11 cellular contexts compared by ENCODE assay signal in genomic region chr6:28356666-28357020, GRCh38. TPM values are rescaled to one million over a fixed set of nuclear protein-coding genes. Genes with fewer than 3 reads are reported as not detected.
DNase-seq lines count a peak whose midpoint lies in the region; ATAC-seq and TF ChIP-seq lines count a peak whose summit lies in the region.
"Had no signal": no experiment of that assay in that cellular context is flagged by ENCODE, and none has a peak within 500 bp of the region (broad histone marks: within the 10 kb centered on the region; RNA-seq: fewer than 3 reads in every experiment).

No MANE protein-coding gene starts in this region.

- H3K27me3 ChIP-seq in esophagus (ENCODE audit: control insufficient read depth in 1 of 2, insufficient read depth in 2 of 2, low read length in 2 of 2) (no peaks in the 10 kb centered on the region), psoas muscle (ENCODE audit: insufficient read depth in 3 of 3, low read length in 2 of 3) (no peaks in the 10 kb centered on the region)

- H3K27me3 Mint-ChIP-seq in Calu3 (ENCODE audit: unreplicated experiment) = no peaks in the 10 kb centered on the region
- H3K27me3 Mint-ChIP-seq: activated naive CD4-positive, alpha-beta T cell treated with anti-CD3 and anti-CD28 coated beads, Interleukin-2, amount 50 U/mL, for 24 hours; IgD-negative memory B cell had no signal

- BruUV-seq in Calu3 (replicated peaks; lab: Mats Ljungman, UMichigan) = no TSS peak

- no peak overlapping the region for H3K27ac Mint-ChIP-seq in Calu3 (ENCODE audit: unreplicated experiment)
- H3K27ac Mint-ChIP-seq: activated naive CD4-positive, alpha-beta T cell treated with anti-CD3 and anti-CD28 coated beads, Interleukin-2, amount 50 U/mL, for 24 hours had no signal

- H3K9me3 ChIP-seq in SK-N-MC (ENCODE audit: low read depth, low read length) (no peaks in the 10 kb centered on the region), esophagus (ENCODE audit: control insufficient read depth in 2 of 2, insufficient read depth in 1 of 2, low read depth in 1 of 2, low read length in 1 of 2) (no peaks in the 10 kb centered on the region), psoas muscle (no peaks in the 10 kb centered on the region)

- peaks cover 10% of the 10 kb centered on the region for H3K4me1 Mint-ChIP-seq in Calu3 (ENCODE audit: low read depth, unreplicated experiment)

- no peak overlapping the region for H3K4me3 ChIP-seq in SK-N-MC
- H3K4me3 ChIP-seq in esophagus (ENCODE audit: low read depth in 1 of 2, low read length in 2 of 2) = no peak overlapping the region
- no peak overlapping the region for H3K4me3 ChIP-seq in psoas muscle

- H3K36me3 ChIP-seq in SK-N-MC (ENCODE audit: insufficient read depth, low read length) (no peaks in the 10 kb centered on the region), esophagus (ENCODE audit: control insufficient read depth in 2 of 2, insufficient read depth in 2 of 2, low read length in 1 of 2) (peaks cover 0 to 2% of the 10 kb centered on the region in 2 donors), psoas muscle (ENCODE audit: insufficient read depth in 1 of 2, low read depth in 1 of 2) (peaks cover 0 to 22% of the 10 kb centered on the region in 2 donors)

- H3K4me1 ChIP-seq in esophagus (ENCODE audit: control insufficient read depth in 2 of 2, insufficient read depth in 2 of 2, low read length in 1 of 2) (peaks cover 5 to 17% of the 10 kb centered on the region in 2 donors), psoas muscle (peaks cover 28% of the 10 kb centered on the region)

- no peaks in the 10 kb centered on the region for H3K9me3 Mint-ChIP-seq in Calu3 (ENCODE audit: low read depth, unreplicated experiment)
- H3K9me3 Mint-ChIP-seq: activated naive CD4-positive, alpha-beta T cell treated with anti-CD3 and anti-CD28 coated beads, Interleukin-2, amount 50 U/mL, for 24 hours; IgD-negative memory B cell; immature natural killer cell had no signal

- peak overlapping the region; percentile 30 for H3K9ac ChIP-seq in SK-N-MC (ENCODE audit: insufficient read length)

- CTCF ChIA-PET in Calu3 (lab: Charles Lee) = interaction anchor here (0.6 to 1.9 kb wide), 16 partner anchors 11 to 323 kb away, joined by 3 to 14 read pairs (median 7); partner anchors contain the start of genes PGBD1, ZKSCAN4, ZKSCAN8 and ZSCAN16

- 71 to 73% methylated on average over 7 of the region's 7 CpGs for WGBS in esophagus, 2 donors
- WGBS in psoas muscle, 3 donors = 71 to 83% (median 72%) methylated on average over 7 of the region's 7 CpGs

- no peak for ATAC-seq in psoas muscle
- ATAC-seq in HG02588 (IDR thresholded peaks at IDR 0.05; ENCODE audit: unreplicated experiment) = no peak
- no peak for ATAC-seq in stimulated activated naive CD8-positive, alpha-beta T cell treated with anti-CD3 and anti-CD28 coated beads, Interleukin-15, Interleukin-2, amounts not matched to agents 100 U/mL and 50 U/mL, for 24 hours

- DNase-seq in Calu3 = no peak
- DNase-seq in SK-N-MC (ENCODE audit: low read depth, low spot score) = no peak
- no peak for DNase-seq in psoas muscle
- no peak for DNase-seq in stimulated activated naive CD8-positive, alpha-beta T cell treated with anti-CD3 and anti-CD28 coated beads, Interleukin-15, Interleukin-2, amounts not matched to agents 100 U/mL and 50 U/mL, for 24 hours
- DNase-seq in effector CD8-positive, alpha-beta T cell (lab: John Stamatoyannopoulos, UW) = no peak
- DNase-seq in RPMI8226 = no peak

- H3K27ac ChIP-seq in SK-N-MC = no peak overlapping the region
- peak overlapping the region; percentile 44 to 83 for H3K27ac ChIP-seq in esophagus (ENCODE audit: low read depth in 2 of 2, low read length in 1 of 2)
- H3K27ac ChIP-seq in psoas muscle = peak overlapping the region; percentile 92

- TF ChIP-seq CTCF in Calu3 (IDR thresholded peaks at IDR 0.05; ENCODE audit: unreplicated experiment) (no peak), psoas muscle (IDR thresholded peaks at IDR 0.05) (no peak)

- H3K4me3 Mint-ChIP-seq in Calu3 (ENCODE audit: low read depth, unreplicated experiment) = peak overlapping the region; percentile 86

- intact Hi-C loops in Calu3 (cut with micrococcal nuclease; ENCODE audit: unreplicated experiment) = loop anchor here (2.0 to 10.0 kb wide), 5 partner anchors 26 to 522 kb away; partner anchors contain the start of gene ZSCAN26
- intact Hi-C loops in psoas muscle (cut with DNase I) = loop anchor here (2.0 to 10.0 kb wide), 7 partner anchors 89 to 1169 kb away; partner anchors contain the start of genes ZSCAN26 (in 2 of the 2), ZKSCAN4 (in 1 of the 2) and ZSCAN9 (in 1 of the 2)

- H3K36me3 Mint-ChIP-seq in Calu3 (ENCODE audit: insufficient read depth, unreplicated experiment) = peaks cover 19% of the 10 kb centered on the region
- H3K36me3 Mint-ChIP-seq: immature natural killer cell had no signal

RNA-seq across cellular contexts. Expression of gene ZKSCAN3, which starts 6.9 kb away (rescaled TPM):
- 7.3 and 7.8 TPM in 2 replicates for total RNA-seq in Calu3 (2022)
- 1 to 10 TPM in 1 of 2 donors, under 1 TPM in 1; 0.84 to 1.3 TPM for polyA plus RNA-seq in esophagus
- 1 to 10 TPM; 1.5 to 4.6 (median 2.9) TPM for total RNA-seq in psoas muscle
- polyA plus RNA-seq in psoas muscle = 1 to 10 TPM; 1.3 to 2.9 (median 1.5) TPM

RNA-seq across cellular contexts. Expression of gene ZSCAN31, which starts 20.7 kb away (rescaled TPM):
- total RNA-seq in Calu3 (2022) (4.9 and 5.8 TPM in 2 replicates), psoas muscle (10 to 100 TPM in 1 of 4 donors, 1 to 10 TPM in 3; 4.8 to 10.8 (median 7.7) TPM)
- polyA plus RNA-seq in esophagus (1 to 10 TPM; 5.5 to 9.2 TPM), psoas muscle (1 to 10 TPM; 1.8 to 3.7 (median 2.3) TPM)

RNA-seq across cellular contexts. Expression of gene ZSCAN12, which starts 42.9 kb away (rescaled TPM):
- 4.7 and 5.2 TPM in 2 replicates for total RNA-seq in Calu3 (2022)
- polyA plus RNA-seq in esophagus = under 1 TPM; 0.79 to 0.99 TPM
- 1 to 10 TPM in 3 of 4 donors, under 1 TPM in 1; 0.98 to 2.2 (median 1.4) TPM for total RNA-seq in psoas muscle
- polyA plus RNA-seq in psoas muscle = 1 to 10 TPM in 1 of 3 donors, under 1 TPM in 2; 0.48 to 1.2 (median 0.49) TPM
